ENCODE assay signal across 1 cellular context in genomic region chr12:106010746-106011145, GRCh38.
TF ChIP-seq lines count a peak whose summit lies in the region.

No MANE protein-coding gene starts in this region.

TF ChIP-seq in IMR-90, 13 proteins besides CTCF, POLR2A, EP300 and RAD21:
- no peak for TF ChIP-seq BHLHE40 (IDR thresholded peaks at IDR 0.05; ENCODE audit: low read depth, low read length)
- no peak for TF ChIP-seq CHD1 (IDR thresholded peaks at IDR 0.05; ENCODE audit: low read depth, low read length)
- no peak for TF ChIP-seq NFE2L2 (IDR thresholded peaks at IDR 0.05; ENCODE audit: low read depth, low read length)
- no peak for TF ChIP-seq SMC3 (IDR thresholded peaks at IDR 0.05; ENCODE audit: low read depth, low read length)
- TF ChIP-seq RCOR1 (IDR thresholded peaks at IDR 0.05; ENCODE audit: insufficient replicate concordance, low read length) = no peak
- no peak for TF ChIP-seq ELK1 (IDR thresholded peaks at IDR 0.05; ENCODE audit: borderline replicate concordance, low read depth, low read length)
- TF ChIP-seq CEBPB (IDR thresholded peaks at IDR 0.05; ENCODE audit: low read depth, low read length) = no peak
- no peak for TF ChIP-seq MAFK (IDR thresholded peaks at IDR 0.05; ENCODE audit: low read depth, low read length)
- no peak for TF ChIP-seq FOS (IDR thresholded peaks at IDR 0.05; ENCODE audit: low read depth, low read length)
- no peak for TF ChIP-seq USF2 (IDR thresholded peaks at IDR 0.05; ENCODE audit: low read depth, low read length)
- no peak for TF ChIP-seq MXI1 (IDR thresholded peaks at IDR 0.05; ENCODE audit: borderline replicate concordance, low read depth, low read length)
- no peak for TF ChIP-seq RFX5 (IDR thresholded peaks at IDR 0.05; ENCODE audit: low read depth, low read length)
- TF ChIP-seq MAZ (IDR thresholded peaks at IDR 0.05; ENCODE audit: borderline replicate concordance, low read depth, low read length) = no peak
